Comparison of ENCODE assay signal across 1 cellular context in the genomic region with DNA sequence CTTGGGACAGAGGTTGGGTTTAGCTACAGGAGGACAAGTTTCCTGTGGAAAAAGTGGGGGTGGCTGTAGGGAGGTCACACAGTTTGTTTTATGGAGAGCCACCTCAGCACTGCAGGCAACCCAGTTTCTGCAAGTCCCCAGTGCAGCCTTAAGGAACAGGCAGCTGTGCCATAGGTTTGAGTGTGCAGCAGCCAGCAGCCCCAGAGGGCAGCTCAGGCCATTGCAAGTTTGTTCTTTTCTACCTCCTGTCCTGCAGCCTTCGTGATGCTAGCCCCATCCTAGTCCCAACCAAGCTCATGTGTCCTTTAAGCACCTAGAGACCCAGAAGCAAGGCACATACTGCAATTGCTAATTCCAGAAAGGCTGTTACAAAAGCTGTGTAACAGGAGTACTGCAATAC.
TF ChIP-seq lines count a peak whose summit lies in the region.

No MANE protein-coding gene starts in this region.

TF ChIP-seq in GM23338, 12 proteins besides CTCF, POLR2A, EP300 and RAD21 (continued from another document):
- no peak for TF ChIP-seq ZNF462 (CRISPR knock-in tag; IDR thresholded peaks at IDR 0.05)
TF ChIP-seq in GM23338: peak in this region for 0.
